12 cellular contexts compared by ENCODE assay signal in the genomic region with DNA sequence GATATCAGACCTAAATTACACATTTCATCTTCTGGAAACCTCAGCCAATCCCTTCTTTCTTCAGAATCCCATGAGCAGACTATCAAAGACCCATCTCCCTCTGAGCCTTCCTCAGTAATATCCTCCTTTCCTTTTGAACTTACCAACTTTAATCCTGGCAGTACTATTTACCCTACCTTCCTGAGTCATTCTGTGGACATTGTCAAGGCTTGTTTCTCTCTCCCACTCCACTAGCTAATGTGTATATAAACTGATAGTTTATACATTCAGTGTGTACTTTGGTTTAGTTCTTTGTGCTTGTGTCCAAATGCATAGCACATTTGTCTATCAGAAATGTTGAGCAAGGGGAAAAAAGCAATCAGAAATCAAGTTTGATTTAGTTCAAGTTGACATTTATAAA.
"Had no signal": no experiment of that assay in that cellular context is flagged by ENCODE, and none has a peak within 500 bp of the region (broad histone marks: within the 10 kb centered on the region; RNA-seq: fewer than 3 reads in every experiment).

No MANE protein-coding gene starts in this region.

- H3K27ac ChIP-seq: ascending aorta, gastroesophageal sphincter, ovary, upper lobe of left lung, VCaP had no signal

- ATAC-seq: activated CD4-positive, alpha-beta T cell treated with anti-CD3 and anti-CD28 coated beads for 36 hours; gastroesophageal sphincter had no signal

- DNase-seq: activated CD4-positive, alpha-beta memory T cell treated with anti-CD3 and anti-CD28 coated beads, Interleukin-2, amount 10 ng/mL, durations not matched to agents 7 days and 5 days; activated CD4-positive, alpha-beta T cell treated with anti-CD3 and anti-CD28 coated beads for 36 hours; activated CD8-positive, alpha-beta memory T cell treated with anti-CD3 and anti-CD28 coated beads, Interleukin-2, amount 50 U/mL, for 4 hours; ovary; stimulated activated CD4-positive, alpha-beta T cell treated with anti-CD3 and anti-CD28 coated beads, Interleukin-4, amount 100 ng/mL, for 1 hour; stimulated activated CD8-positive, alpha-beta memory T cell treated with anti-CD3 and anti-CD28 coated beads, Interleukin-4, amount 100 ng/mL, for 48 hours; T1000; upper lobe of left lung had no signal

- H3K4me1 ChIP-seq: ascending aorta, gastroesophageal sphincter, upper lobe of left lung had no signal

- H3K36me3 ChIP-seq: ascending aorta, gastroesophageal sphincter, ovary, upper lobe of left lung had no signal

- FAIRE-seq: colon had no signal

- H3K9me3 ChIP-seq: ascending aorta, gastroesophageal sphincter, ovary, upper lobe of left lung had no signal

- H3K27me3 ChIP-seq: ascending aorta, gastroesophageal sphincter, ovary, upper lobe of left lung had no signal

- H3K4me3 ChIP-seq: ascending aorta, gastroesophageal sphincter, ovary, upper lobe of left lung had no signal
